In the genomic region with DNA sequence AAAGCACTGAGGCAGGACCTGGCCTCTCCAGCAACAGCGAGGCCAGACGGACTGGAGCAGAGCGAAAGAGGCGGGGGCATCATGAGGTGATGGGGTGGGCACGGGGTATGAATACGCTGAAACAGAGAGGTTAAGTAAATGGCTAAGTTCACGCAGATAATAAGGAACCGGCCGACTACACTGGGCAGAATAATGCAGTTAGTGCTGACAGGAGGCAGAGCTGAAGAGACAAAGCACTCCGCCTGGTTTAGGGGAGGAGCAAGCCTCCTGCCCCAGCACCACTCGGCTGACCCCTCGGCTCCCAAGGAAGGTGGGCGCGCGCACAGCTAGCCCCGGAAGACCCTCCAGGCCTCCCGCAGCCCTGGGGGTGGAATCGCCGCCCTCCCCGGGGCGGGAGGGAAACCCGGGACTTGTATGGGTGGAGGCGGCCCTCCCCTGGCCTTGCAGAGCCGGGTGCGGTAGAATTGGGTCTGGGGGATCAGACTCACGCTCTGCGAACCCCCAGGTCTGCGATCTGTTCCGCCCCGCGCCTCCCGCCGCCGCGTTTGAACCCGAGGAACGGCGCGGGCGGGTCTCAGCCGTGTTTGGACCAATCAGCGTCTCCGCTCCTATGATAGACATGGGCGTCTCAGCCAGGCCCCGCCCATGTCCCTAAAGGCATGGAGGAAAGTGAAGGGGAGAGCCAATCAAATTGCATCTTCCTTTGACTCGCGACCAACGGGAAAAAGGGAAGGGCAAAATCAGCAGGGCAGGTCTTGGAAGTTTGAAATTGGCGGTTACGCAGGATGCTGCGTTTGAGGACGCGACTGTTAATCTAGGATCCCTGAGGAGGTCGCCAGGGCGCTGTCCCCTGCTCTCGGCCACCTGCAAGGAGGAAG, we compare ENCODE assay signal across 8 cellular contexts. TPM values are rescaled to one million over a fixed set of nuclear protein-coding genes. Genes with fewer than 3 reads are reported as not detected.
DNase-seq lines count a peak whose midpoint lies in the region; ATAC-seq and TF ChIP-seq lines count a peak whose summit lies in the region.

TSS of gene CIT (minus strand) at position 560 of the 878 bp plus-strand sequence. CDS start 1,152 bp downstream, outside the sequence.

- H3K9me3 Mint-ChIP-seq in activated CD8-positive, alpha-beta T cell treated with anti-CD3 and anti-CD28 coated beads, Interleukin-2, amount 10 ng/mL, durations not matched to agents 7 days and 5 days (ENCODE audit: insufficient read depth) = no peaks in the 10 kb centered on the region

- no peaks in the 10 kb centered on the region for H3K27me3 ChIP-seq in effector memory CD4-positive, alpha-beta T cell (replicated peaks; ENCODE audit: control insufficient read depth, insufficient read depth, low read length, poor library complexity, severe bottlenecking)

- peaks cover 14% of the 10 kb centered on the region for H3K27me3 Mint-ChIP-seq in activated CD8-positive, alpha-beta T cell treated with anti-CD3 and anti-CD28 coated beads, Interleukin-2, amount 10 ng/mL, durations not matched to agents 7 days and 5 days (ENCODE audit: low read depth)

- no peaks in the 10 kb centered on the region for H3K4me1 ChIP-seq in effector memory CD4-positive, alpha-beta T cell (ENCODE audit: control insufficient read depth, insufficient read depth, low read length, poor library complexity, severe bottlenecking)

- peak; percentile 100 for ATAC-seq in activated CD8-positive, alpha-beta T cell treated with anti-CD3 and anti-CD28 coated beads, Interleukin-2, amount 10 ng/mL, durations not matched to agents 7 days and 5 days

- peaks cover 26% of the 10 kb centered on the region for H3K36me3 Mint-ChIP-seq in activated CD8-positive, alpha-beta T cell treated with anti-CD3 and anti-CD28 coated beads, Interleukin-2, amount 10 ng/mL, durations not matched to agents 7 days and 5 days (ENCODE audit: low read depth)

- POLR2A ChIA-PET in activated CD8-positive, alpha-beta T cell treated with anti-CD3 and anti-CD28 coated beads, Interleukin-2, amount 10 ng/mL, durations not matched to agents 7 days and 5 days (lab: Charles Lee) = interaction anchor here (0.7 to 2.6 kb wide), 2 partner anchors 9 to 324 kb away, joined by 3 to 7 read pairs; partner anchors contain the start of gene RPLP0

- peaks cover 24% of the 10 kb centered on the region for H3K4me1 Mint-ChIP-seq in activated CD8-positive, alpha-beta T cell treated with anti-CD3 and anti-CD28 coated beads, Interleukin-2, amount 10 ng/mL, durations not matched to agents 7 days and 5 days (ENCODE audit: low read depth)

- TF ChIP-seq CTCF in GM20000 (IDR thresholded peaks at IDR 0.05; ENCODE audit: extremely low read depth, missing control alignments) = no peak

- H3K9me3 ChIP-seq in effector memory CD4-positive, alpha-beta T cell (ENCODE audit: control insufficient read depth, low read length) = no peaks in the 10 kb centered on the region

- H3K27ac ChIP-seq in effector memory CD4-positive, alpha-beta T cell (ENCODE audit: insufficient read depth, low read length, poor library complexity, severe bottlenecking) = no peak within 1 kb of the TSS

- peak within 1 kb of the TSS; percentile 92 for H3K4me3 Mint-ChIP-seq in activated CD8-positive, alpha-beta T cell treated with anti-CD3 and anti-CD28 coated beads, Interleukin-2, amount 10 ng/mL, durations not matched to agents 7 days and 5 days

- H3K27ac Mint-ChIP-seq in activated CD8-positive, alpha-beta T cell treated with anti-CD3 and anti-CD28 coated beads, Interleukin-2, amount 10 ng/mL, durations not matched to agents 7 days and 5 days = peak within 1 kb of the TSS; percentile 80

- H3K36me3 ChIP-seq in effector memory CD4-positive, alpha-beta T cell (ENCODE audit: control insufficient read depth, insufficient read depth, low read length) = no peaks in the 10 kb centered on the region

- H3K4me3 ChIP-seq in effector memory CD4-positive, alpha-beta T cell (ENCODE audit: insufficient read depth, low read depth, low read length, poor library complexity, severe bottlenecking) = peak within 1 kb of the TSS; percentile 88

- DNase-seq in COLO668 (lab: John Stamatoyannopoulos, UW; ENCODE audit: unreplicated experiment) (peak; percentile 97), GM20000 (ENCODE audit: low spot score) (peak; percentile 96), HS-5 (ENCODE audit: low read depth) (peak; percentile 92), NK-92 (lab: John Stamatoyannopoulos, UW; ENCODE audit: unreplicated experiment) (peak; percentile 40), lung microvascular endothelial cell (ENCODE audit: low read depth in 2 of 2) (peak; percentile 95 to 97)
- peak; percentile 92 for DNase-seq in activated CD8-positive, alpha-beta T cell treated with anti-CD3 and anti-CD28 coated beads, Interleukin-2, amount 10 ng/mL, durations not matched to agents 7 days and 5 days
- DNase-seq in effector memory CD4-positive, alpha-beta T cell = peak; percentile 70 to 82 (median 78)
- DNase-seq in stimulated activated CD4-positive, alpha-beta T cell treated with anti-CD3 and anti-CD28 coated beads, TNF-alpha, amount 100 ng/mL, for 4 hours (ENCODE audit: low read depth in 3 of 3) = peak; percentile 72 to 77 (median 72)

- CTCF ChIA-PET in activated CD8-positive, alpha-beta T cell treated with anti-CD3 and anti-CD28 coated beads, Interleukin-2, amount 10 ng/mL, durations not matched to agents 7 days and 5 days (lab: Charles Lee) = interaction anchor here (1.2 to 1.4 kb wide), 2 partner anchors 26 to 112 kb away, joined by 4 to 5 read pairs; partner anchors contain the start of gene BICDL1

RNA-seq across cellular contexts. Expression of gene CIT, which starts in this region (rescaled TPM):
- total RNA-seq in activated CD8-positive, alpha-beta T cell treated with anti-CD3 and anti-CD28 coated beads, Interleukin-2, amount 10 ng/mL, durations not matched to agents 7 days and 5 days = 100 to 1,000 TPM; 111 to 115 TPM
- 1.8 and 6.1 TPM in 2 replicates for total RNA-seq in lung microvascular endothelial cell

Comparison
In these comparisons a context has a peak if more than half of its experiments do, and no peak if none do; other contexts are left out.
1. RNA of gene CIT (total RNA-seq): 111 to 115 TPM in activated CD8-positive, alpha-beta T cell treated with anti-CD3 and anti-CD28 coated beads, Interleukin-2, amount 10 ng/mL, durations not matched to agents 7 days and 5 days; 1.8 to 6.1 TPM in lung microvascular endothelial cell; every median in the first group is over 10 times any median in the second.
2. DNase-seq: peak in every context shown above with its lines; median percentile 97 in COLO668; 96 in GM20000; 96 in lung microvascular endothelial cell; 92 in HS-5; 92 in activated CD8-positive, alpha-beta T cell treated with anti-CD3 and anti-CD28 coated beads, Interleukin-2, amount 10 ng/mL, durations not matched to agents 7 days and 5 days; 78 in effector memory CD4-positive, alpha-beta T cell; 72 in stimulated activated CD4-positive, alpha-beta T cell treated with anti-CD3 and anti-CD28 coated beads, TNF-alpha, amount 100 ng/mL, for 4 hours; 40 in NK-92.